23 cellular contexts compared by ENCODE assay signal in the genomic region with DNA sequence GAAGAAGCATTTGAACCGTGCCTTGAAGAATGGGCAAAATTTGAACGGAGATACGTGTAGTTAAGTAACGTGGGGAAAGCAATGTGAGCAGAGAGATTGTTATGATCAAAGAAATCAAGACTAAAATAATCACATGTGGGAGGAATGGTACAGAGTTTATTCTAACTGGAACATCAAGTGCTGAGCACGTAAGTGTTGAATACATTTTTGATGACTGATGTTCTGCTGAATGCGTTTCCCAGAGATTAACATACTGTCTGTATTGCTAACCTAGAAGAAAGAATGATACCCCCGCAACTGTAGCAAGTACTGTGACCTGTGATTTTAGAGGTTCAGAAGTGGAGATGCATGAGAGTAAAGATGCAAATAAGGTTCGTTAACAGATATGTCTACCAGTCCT.
"Had no signal": no experiment of that assay in that cellular context is flagged by ENCODE, and none has a peak within 500 bp of the region (broad histone marks: within the 10 kb centered on the region; RNA-seq: fewer than 3 reads in every experiment).

No MANE protein-coding gene starts in this region.

- H3K36me3 ChIP-seq: esophagus squamous epithelium, lower lobe of right lung, neutrophil, spleen, tibial artery, upper lobe of left lung had no signal

- H3K27me3 ChIP-seq: esophagus squamous epithelium, neutrophil, spleen, testis, tibial artery, upper lobe of left lung had no signal

- H3K9me3 Mint-ChIP-seq: dendritic cell treated with granulocyte-macrophage colony-stimulating factor and Interleukin-4, amounts not matched to agents 40 ng/mL and 50 ng/mL, for 4 days; endodermal cell; neural crest cell had no signal

- H3K27me3 Mint-ChIP-seq: dendritic cell treated with granulocyte-macrophage colony-stimulating factor and Interleukin-4, amounts not matched to agents 40 ng/mL and 50 ng/mL, for 4 days; naive B cell; natural killer cell treated with Interleukin-12 subunit alpha and Interleukin-12 subunit beta and Interleukin-15 and Interleukin-18, amount 100 ng/mL, for 72 hours; progenitor cell of endocrine pancreas; stimulated activated memory B cell treated with anti-CD40 and anti-IgM and Interleukin-4, amounts not matched to agents 10 μg/mL and 1 μg/mL and 100 μg/mL, for 72 hours had no signal

- H3K4me1 Mint-ChIP-seq: endodermal cell; immature natural killer cell; naive B cell; stimulated activated memory B cell treated with anti-CD40 and anti-IgM and Interleukin-4, amounts not matched to agents 10 μg/mL and 1 μg/mL and 100 μg/mL, for 72 hours had no signal

- H3K9me3 ChIP-seq: esophagus squamous epithelium, lower lobe of right lung, neutrophil, spleen, testis, tibial artery, upper lobe of left lung had no signal

- DNase-seq: central memory CD4-positive, alpha-beta T cell; effector CD8-positive, alpha-beta T cell; endodermal cell; esophagus squamous epithelium; foreskin melanocyte; immature natural killer cell; left ventricle myocardium superior; lower lobe of right lung; naive B cell; spleen; stimulated activated CD4-positive, alpha-beta T cell treated with anti-CD3 and anti-CD28 coated beads, Interleukin-4, amount 100 ng/mL, for 4 hours; stimulated activated naive CD8-positive, alpha-beta T cell treated with anti-CD3 and anti-CD28 coated beads, Interleukin-15, Interleukin-2, amounts not matched to agents 100 U/mL and 50 U/mL, for 24 hours; testis; tibial artery had no signal

- H3K4me3 ChIP-seq: esophagus squamous epithelium, lower lobe of right lung, skin epidermis, spleen, testis, tibial artery, upper lobe of left lung had no signal

- H3K27ac Mint-ChIP-seq: dendritic cell treated with granulocyte-macrophage colony-stimulating factor and Interleukin-4, amounts not matched to agents 40 ng/mL and 50 ng/mL, for 4 days; endodermal cell; immature natural killer cell; naive B cell; natural killer cell treated with Interleukin-12 subunit alpha and Interleukin-12 subunit beta and Interleukin-15 and Interleukin-18, amount 100 ng/mL, for 72 hours; progenitor cell of endocrine pancreas; stimulated activated memory B cell treated with anti-CD40 and anti-IgM and Interleukin-4, amounts not matched to agents 10 μg/mL and 1 μg/mL and 100 μg/mL, for 72 hours had no signal

- H3K4me3 Mint-ChIP-seq: dendritic cell treated with granulocyte-macrophage colony-stimulating factor and Interleukin-4, amounts not matched to agents 40 ng/mL and 50 ng/mL, for 4 days; endodermal cell; immature natural killer cell; naive B cell; natural killer cell treated with Interleukin-12 subunit alpha and Interleukin-12 subunit beta and Interleukin-15 and Interleukin-18, amount 100 ng/mL, for 72 hours; neural crest cell; stimulated activated memory B cell treated with anti-CD40 and anti-IgM and Interleukin-4, amounts not matched to agents 10 μg/mL and 1 μg/mL and 100 μg/mL, for 72 hours had no signal

- H3K4me1 ChIP-seq: esophagus squamous epithelium, lower lobe of right lung, parathyroid adenoma, spleen, tibial artery, upper lobe of left lung had no signal

- ATAC-seq: left ventricle myocardium superior; lower lobe of right lung; natural killer cell treated with Interleukin-12 subunit alpha and Interleukin-12 subunit beta and Interleukin-15 and Interleukin-18, amount 100 ng/mL, for 72 hours; stimulated activated memory B cell treated with anti-CD40 and anti-IgM and Interleukin-4, amounts not matched to agents 10 μg/mL and 1 μg/mL and 100 μg/mL, for 72 hours; stimulated activated naive CD8-positive, alpha-beta T cell treated with anti-CD3 and anti-CD28 coated beads, Interleukin-15, Interleukin-2, amounts not matched to agents 100 U/mL and 50 U/mL, for 24 hours had no signal

- H3K27ac ChIP-seq: esophagus squamous epithelium, lower lobe of right lung, neutrophil, parathyroid adenoma, skin epidermis, spleen, testis, tibial artery, upper lobe of left lung had no signal

- H3K36me3 Mint-ChIP-seq: naive B cell; natural killer cell treated with Interleukin-12 subunit alpha and Interleukin-12 subunit beta and Interleukin-15 and Interleukin-18, amount 100 ng/mL, for 72 hours; stimulated activated memory B cell treated with anti-CD40 and anti-IgM and Interleukin-4, amounts not matched to agents 10 μg/mL and 1 μg/mL and 100 μg/mL, for 72 hours had no signal
